Comparison of ENCODE assay signal across 15 cellular contexts in genomic region chr11:63764712-63765631, GRCh38. TPM values are rescaled to one million over a fixed set of nuclear protein-coding genes. Genes with fewer than 3 reads are reported as not detected.
DNase-seq lines count a peak whose midpoint lies in the region; ATAC-seq and TF ChIP-seq lines count a peak whose summit lies in the region.
"Had no signal": no experiment of that assay in that cellular context is flagged by ENCODE, and none has a peak within 500 bp of the region (broad histone marks: within the 10 kb centered on the region; RNA-seq: fewer than 3 reads in every experiment).

No MANE protein-coding gene starts in this region.

- peak in 2 of 3 donors; percentile 6 to 17 for TF ChIP-seq POLR2A in body of pancreas (IDR thresholded peaks at IDR 0.05)
- no peak for TF ChIP-seq POLR2A in thyroid gland (IDR thresholded peaks at IDR 0.05)
- no peak for TF ChIP-seq POLR2A in gastrocnemius medialis (IDR thresholded peaks at IDR 0.05)

- H3K27ac ChIP-seq in body of pancreas, result peak overlapping the region; percentile 40 to 76 (median 68)
- peak overlapping the region; percentile 5 to 75 (median 14) for H3K27ac ChIP-seq in thyroid gland
- H3K27ac ChIP-seq in gastrocnemius medialis, result no peak overlapping the region

- 20 to 39% methylated on average over 4 to 29 of the region's 30 CpGs for WGBS in body of pancreas, 2 donors
- 40 to 47% methylated on average over 5 to 8 of the region's 30 CpGs for WGBS in thyroid gland, 2 donors

- ATAC-seq in body of pancreas (peak; percentile 23), left lobe of liver (peak; percentile 60), gastrocnemius medialis (no peak)
- ATAC-seq: HCT116 had no signal

- H3K9me3 ChIP-seq in body of pancreas (no peaks in the 10 kb centered on the region), thyroid gland (no peaks in the 10 kb centered on the region), gastrocnemius medialis (no peaks in the 10 kb centered on the region)

- DNase-seq in DMS53 (lab: John Stamatoyannopoulos, UW) (peak; percentile 21), DMS53 treated with DMSO at 0.1 percent for 48 hours (lab: John Stamatoyannopoulos, UW; ENCODE audit: unreplicated experiment) (no peak), body of pancreas (peak; percentile 60 to 80 (median 76)), left lobe of liver (ENCODE audit: low spot score) (peak; percentile 93), thyroid gland (peak; percentile 66 to 71), cortex of kidney (lab: John Stamatoyannopoulos, UW) (no peak), gastrocnemius medialis (no peak)
- no peak for DNase-seq in activated T-helper 2 cell treated with anti-CD3 and anti-CD28 coated beads, Interferon-gamma antibody, Interleukin-2, Interleukin-4, amounts not matched to agents 10 μg/mL and 5 μg/mL and 100 μg/mL, durations not matched to agents 14 hours and 24 hours and 36 hours (ENCODE audit: low spot score)
- DNase-seq: activated CD4-positive, alpha-beta T cell treated with anti-CD3 and anti-CD28 coated beads, Interleukin-2, amount 50 U/mL, for 48 hours; amniotic stem cell; NCI-H1048; NCI-H774; SW 1271 had no signal

- no peak overlapping the region for H3K4me3 Mint-ChIP-seq in activated T-helper 2 cell treated with anti-CD3 and anti-CD28 coated beads, Interferon-gamma antibody, Interleukin-2, Interleukin-4, amounts not matched to agents 10 μg/mL and 5 μg/mL and 100 μg/mL, durations not matched to agents 14 hours and 24 hours and 36 hours (ENCODE audit: low read depth)

- no peaks in the 10 kb centered on the region for H3K36me3 ChIP-seq in body of pancreas (replicated peaks in 1 of 2; ENCODE audit: insufficient read depth in 1 of 2, low read depth in 2 of 2)
- H3K36me3 ChIP-seq in thyroid gland, result no peaks in the 10 kb centered on the region
- H3K36me3 ChIP-seq in gastrocnemius medialis, result no peaks in the 10 kb centered on the region

- peaks cover 7% of the 10 kb centered on the region for H3K4me1 Mint-ChIP-seq in activated T-helper 2 cell treated with anti-CD3 and anti-CD28 coated beads, Interferon-gamma antibody, Interleukin-2, Interleukin-4, amounts not matched to agents 10 μg/mL and 5 μg/mL and 100 μg/mL, durations not matched to agents 14 hours and 24 hours and 36 hours (ENCODE audit: low read depth)

- intact Hi-C loops in body of pancreas (cut with DNase I), result loop anchor here (10.0 kb wide), 1 partner anchor 180 kb away; no protein-coding TSS in a partner anchor
- intact Hi-C loops in thyroid gland (cut with DNase I), result loop anchor here (5.0 to 10.0 kb wide), 2 partner anchors 50 to 177 kb away; partner anchors contain the start of gene SPINDOC
- intact Hi-C loops in gastrocnemius medialis (cut with DNase I; ENCODE audit: low total_unique reads), result loop anchor here (5.0 to 10.0 kb wide), 2 partner anchors 110 to 387 kb away; no protein-coding TSS in a partner anchor
- intact Hi-C loops in activated T-helper 2 cell treated with anti-CD3 and anti-CD28 coated beads, Interferon-gamma antibody, Interleukin-2, Interleukin-4, amounts not matched to agents 10 μg/mL and 5 μg/mL and 100 μg/mL, durations not matched to agents 14 hours and 24 hours and 36 hours (cut with micrococcal nuclease), result loop anchor here (5.0 kb wide), 2 partner anchors 47 to 382 kb away; partner anchors contain the start of gene SPINDOC

- H3K27me3 ChIP-seq in body of pancreas, result no peaks in the 10 kb centered on the region
- H3K27me3 ChIP-seq in thyroid gland, result no peaks in the 10 kb centered on the region
- no peaks in the 10 kb centered on the region for H3K27me3 ChIP-seq in gastrocnemius medialis

- peaks cover 3% of the 10 kb centered on the region for H3K27me3 Mint-ChIP-seq in activated T-helper 2 cell treated with anti-CD3 and anti-CD28 coated beads, Interferon-gamma antibody, Interleukin-2, Interleukin-4, amounts not matched to agents 10 μg/mL and 5 μg/mL and 100 μg/mL, durations not matched to agents 14 hours and 24 hours and 36 hours (ENCODE audit: low read depth)

- H3K36me3 Mint-ChIP-seq in activated T-helper 2 cell treated with anti-CD3 and anti-CD28 coated beads, Interferon-gamma antibody, Interleukin-2, Interleukin-4, amounts not matched to agents 10 μg/mL and 5 μg/mL and 100 μg/mL, durations not matched to agents 14 hours and 24 hours and 36 hours (ENCODE audit: low read depth), result no peaks in the 10 kb centered on the region

- no peaks in the 10 kb centered on the region for H3K9me3 Mint-ChIP-seq in activated T-helper 2 cell treated with anti-CD3 and anti-CD28 coated beads, Interferon-gamma antibody, Interleukin-2, Interleukin-4, amounts not matched to agents 10 μg/mL and 5 μg/mL and 100 μg/mL, durations not matched to agents 14 hours and 24 hours and 36 hours

- H3K27ac Mint-ChIP-seq in activated T-helper 2 cell treated with anti-CD3 and anti-CD28 coated beads, Interferon-gamma antibody, Interleukin-2, Interleukin-4, amounts not matched to agents 10 μg/mL and 5 μg/mL and 100 μg/mL, durations not matched to agents 14 hours and 24 hours and 36 hours, result no peak overlapping the region

- TF ChIP-seq CTCF in body of pancreas (IDR thresholded peaks at IDR 0.05), result no peak
- TF ChIP-seq CTCF in thyroid gland (IDR thresholded peaks at IDR 0.05), result no peak
- TF ChIP-seq CTCF in gastrocnemius medialis (IDR thresholded peaks at IDR 0.05 in 4 of 5, conservative IDR thresholded peaks at IDR 0.05 in 1 of 5), result no peak

- H3K4me3 ChIP-seq in body of pancreas, result no peak overlapping the region
- no peak overlapping the region for H3K4me3 ChIP-seq in thyroid gland (replicated peaks in 1 of 3)
- no peak overlapping the region for H3K4me3 ChIP-seq in gastrocnemius medialis
- H3K4me3 ChIP-seq: lung had no signal

- H3K4me1 ChIP-seq in body of pancreas, result peaks cover 55% of the 10 kb centered on the region
- peaks cover 30 to 52% of the 10 kb centered on the region in 2 donors for H3K4me1 ChIP-seq in thyroid gland
- peaks cover 12 to 18% of the 10 kb centered on the region in 2 donors for H3K4me1 ChIP-seq in gastrocnemius medialis

- in situ Hi-C loops in gastrocnemius medialis (cut with MboI; ENCODE audit: low sequenced_read_pairs in 4 of 4), result loop anchor here in 1 of 4 donors (10.0 kb wide), 1 partner anchor 180 kb away; no protein-coding TSS in a partner anchor

RNA-seq across cellular contexts. Expression of gene ZFTA, which starts 3.6 kb away (rescaled TPM):
- total RNA-seq in body of pancreas, result 10 to 100 TPM; 13.2 to 23.1 TPM
- 14.8 TPM for total RNA-seq in left lobe of liver
- 10 to 100 TPM; 14.7 to 29.7 (median 18.6) TPM for total RNA-seq in thyroid gland
- 10 to 100 TPM in 2 of 4 donors, 1 to 10 TPM in 2; 6.9 to 18.6 (median 11.8) TPM for total RNA-seq in gastrocnemius medialis
- total RNA-seq in activated T-helper 2 cell treated with anti-CD3 and anti-CD28 coated beads, Interferon-gamma antibody, Interleukin-2, Interleukin-4, amounts not matched to agents 10 μg/mL and 5 μg/mL and 100 μg/mL, durations not matched to agents 14 hours and 24 hours and 36 hours, result 7.0 and 8.9 TPM in 2 replicates

RNA-seq across cellular contexts. Expression of gene SPINDOC, which starts 48.3 kb away (rescaled TPM):
- total RNA-seq in body of pancreas, result 10 to 100 TPM in 1 of 2 donors, 1 to 10 TPM in 1; 3.6 to 16.2 TPM
- total RNA-seq in left lobe of liver, result 3.4 TPM
- total RNA-seq in thyroid gland, result 10 to 100 TPM in 2 of 4 donors, 1 to 10 TPM in 2; 7.4 to 12.6 (median 10.3) TPM
- 1 to 10 TPM; 2.7 to 6.3 (median 3.5) TPM for total RNA-seq in gastrocnemius medialis
- total RNA-seq in activated T-helper 2 cell treated with anti-CD3 and anti-CD28 coated beads, Interferon-gamma antibody, Interleukin-2, Interleukin-4, amounts not matched to agents 10 μg/mL and 5 μg/mL and 100 μg/mL, durations not matched to agents 14 hours and 24 hours and 36 hours, result 67.0 and 69.2 TPM in 2 replicates

Comparison
In these comparisons a context has a peak if more than half of its experiments do, and no peak if none do; other contexts are left out.
1. DNase-seq: peak in DMS53 (single experiment), body of pancreas (4 of 4), left lobe of liver (single experiment) and thyroid gland (2 of 2); none in DMS53 treated with DMSO at 0.1 percent for 48 hours (single experiment), cortex of kidney (single experiment), gastrocnemius medialis (0 of 2) and activated T-helper 2 cell treated with anti-CD3 and anti-CD28 coated beads, Interferon-gamma antibody, Interleukin-2, Interleukin-4, amounts not matched to agents 10 μg/mL and 5 μg/mL and 100 μg/mL, durations not matched to agents 14 hours and 24 hours and 36 hours (single experiment).
2. ATAC-seq: peak in body of pancreas (single experiment) and left lobe of liver (single experiment); none in gastrocnemius medialis (0 of 2).
3. H3K27ac ChIP-seq: peak in body of pancreas (4 of 4) and thyroid gland (3 of 3); none in gastrocnemius medialis (0 of 4).
4. POLR2A ChIP-seq: peak in body of pancreas (2 of 3); none in thyroid gland (0 of 2) and gastrocnemius medialis (0 of 2).